Comparison of ENCODE assay signal across 14 cellular contexts in the genomic region with DNA sequence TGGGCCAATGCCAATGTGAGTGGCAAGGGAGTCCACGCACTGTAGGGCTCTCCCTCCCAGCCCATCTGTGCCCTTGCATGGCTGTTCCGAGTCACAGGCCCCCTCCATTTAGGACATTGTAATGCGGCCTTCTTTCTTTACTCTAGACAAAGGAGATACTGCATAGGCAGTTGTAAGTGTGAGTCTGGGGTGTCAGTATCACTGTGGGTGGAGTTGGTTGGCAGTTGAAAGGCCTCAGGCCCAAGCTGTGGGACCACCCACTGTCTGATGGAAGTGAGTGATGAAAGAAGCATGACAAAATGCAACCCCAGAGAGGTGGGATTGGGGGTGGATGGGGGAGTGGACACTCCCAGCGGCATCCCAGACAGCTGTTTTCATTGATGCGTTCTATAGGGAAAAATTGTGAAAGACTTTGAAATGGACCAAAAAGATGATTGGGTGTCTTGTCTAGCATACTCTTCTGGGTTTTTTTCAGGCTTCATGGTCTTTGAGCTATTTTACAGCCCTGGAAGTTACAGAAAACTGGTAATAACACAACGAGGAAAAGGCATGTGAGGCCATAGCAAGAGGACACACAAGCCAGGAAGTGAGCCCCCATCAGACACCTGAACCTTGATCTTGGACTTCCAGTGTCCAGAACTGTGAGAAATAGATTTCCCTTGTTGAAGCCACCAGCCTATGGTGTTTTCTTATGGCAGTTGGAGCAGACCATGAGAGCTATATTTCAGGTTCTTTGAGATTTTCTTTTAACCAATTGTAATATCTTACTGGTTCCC.
"Had no signal": no experiment of that assay in that cellular context is flagged by ENCODE, and none has a peak within 500 bp of the region (broad histone marks: within the 10 kb centered on the region; RNA-seq: fewer than 3 reads in every experiment).

No MANE protein-coding gene starts in this region.

- H3K9me3 ChIP-seq: gastroesophageal sphincter, heart right ventricle, ovary, thyroid gland had no signal

- H3K36me3 ChIP-seq: gastroesophageal sphincter, heart right ventricle, ovary, thyroid gland, WERI-Rb-1 had no signal

- H3K36me3 Mint-ChIP-seq: activated naive CD8-positive, alpha-beta T cell; brain had no signal

- H3K4me3 ChIP-seq: gastroesophageal sphincter, heart right ventricle, ovary, thyroid gland had no signal

- H3K27ac ChIP-seq: gastroesophageal sphincter, heart right ventricle, ovary, thyroid gland, WERI-Rb-1 had no signal

- H3K4me3 Mint-ChIP-seq: activated CD8-positive, alpha-beta T cell treated with anti-CD3 and anti-CD28 coated beads for 36 hours; activated naive CD8-positive, alpha-beta T cell; activated T-cell treated with anti-CD3 and anti-CD28 coated beads, Interleukin-2, amount 50 U/mL, for 4 hours; brain; neural crest cell had no signal

- DNase-seq: activated CD4-positive, alpha-beta T cell treated with anti-CD3 and anti-CD28 coated beads for 48 hours; activated CD8-positive, alpha-beta T cell treated with anti-CD3 and anti-CD28 coated beads for 36 hours; activated effector memory CD4-positive, alpha-beta T cell treated with anti-CD3 and anti-CD28 coated beads, Interleukin-2, amount 50 U/mL, for 16 hours; activated T-cell treated with anti-CD3 and anti-CD28 coated beads, Interleukin-2, amount 50 U/mL, for 4 hours; heart right ventricle; ovary; stimulated activated CD4-positive, alpha-beta T cell treated with anti-CD3 and anti-CD28 coated beads, Interleukin-12 subunit alpha, Interleukin-12 subunit beta, amount 100 ng/mL, for 4 hours; stimulated activated CD4-positive, alpha-beta T cell treated with anti-CD3 and anti-CD28 coated beads, Interleukin-2, amount 100 ng/mL, for 24 hours; thyroid gland; WERI-Rb-1 had no signal

- H3K27me3 ChIP-seq: ovary, thyroid gland had no signal

- H3K4me1 ChIP-seq: gastroesophageal sphincter had no signal

- H3K27ac Mint-ChIP-seq: activated CD8-positive, alpha-beta T cell treated with anti-CD3 and anti-CD28 coated beads for 36 hours; activated naive CD8-positive, alpha-beta T cell; brain had no signal

- H3K9me3 Mint-ChIP-seq: activated CD8-positive, alpha-beta T cell treated with anti-CD3 and anti-CD28 coated beads for 36 hours; activated T-cell treated with anti-CD3 and anti-CD28 coated beads, Interleukin-2, amount 50 U/mL, for 4 hours; neural crest cell had no signal
